ENCODE assay signal across 1 cellular context in the genomic region with DNA sequence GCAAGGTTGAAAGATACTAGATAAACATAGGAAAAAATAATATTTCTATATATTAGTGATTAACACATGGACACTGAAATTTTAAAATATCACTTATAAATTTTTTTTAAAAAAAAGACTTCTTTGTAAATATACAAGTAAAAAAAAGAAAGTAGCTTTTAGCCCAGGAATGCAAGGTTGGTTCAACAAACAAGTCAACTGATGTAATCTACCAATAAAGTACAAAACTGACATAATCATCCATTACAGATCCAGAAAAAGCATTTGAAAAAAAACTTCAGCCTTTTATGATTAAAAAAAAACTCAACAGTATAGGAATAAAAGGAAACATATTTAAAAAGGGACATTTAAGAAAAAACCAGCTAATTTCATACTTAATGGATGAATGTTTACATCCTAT.
TF ChIP-seq lines count a peak whose summit lies in the region.

No MANE protein-coding gene starts in this region.

TF ChIP-seq in K562, 482 proteins besides CTCF, POLR2A, EP300 and RAD21 (continued from another document):
- TF ChIP-seq, protein P1, sequence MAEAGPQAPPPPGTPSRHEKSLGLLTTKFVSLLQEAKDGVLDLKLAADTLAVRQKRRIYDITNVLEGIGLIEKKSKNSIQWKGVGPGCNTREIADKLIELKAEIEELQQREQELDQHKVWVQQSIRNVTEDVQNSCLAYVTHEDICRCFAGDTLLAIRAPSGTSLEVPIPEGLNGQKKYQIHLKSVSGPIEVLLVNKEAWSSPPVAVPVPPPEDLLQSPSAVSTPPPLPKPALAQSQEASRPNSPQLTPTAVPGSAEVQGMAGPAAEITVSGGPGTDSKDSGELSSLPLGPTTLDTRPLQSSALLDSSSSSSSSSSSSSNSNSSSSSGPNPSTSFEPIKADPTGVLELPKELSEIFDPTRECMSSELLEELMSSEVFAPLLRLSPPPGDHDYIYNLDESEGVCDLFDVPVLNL (CRISPR knock-in tag; IDR thresholded peaks at IDR 0.05; ENCODE audit: low read depth) = no peak
- TF ChIP-seq POLR2AphosphoS5 (IDR thresholded peaks at IDR 0.05; ENCODE audit: control insufficient read depth, insufficient read depth, low read depth, low read length) = no peak
- TF ChIP-seq ERF (CRISPR knock-in tag; IDR thresholded peaks at IDR 0.05) = no peak
- TF ChIP-seq, protein P2, sequence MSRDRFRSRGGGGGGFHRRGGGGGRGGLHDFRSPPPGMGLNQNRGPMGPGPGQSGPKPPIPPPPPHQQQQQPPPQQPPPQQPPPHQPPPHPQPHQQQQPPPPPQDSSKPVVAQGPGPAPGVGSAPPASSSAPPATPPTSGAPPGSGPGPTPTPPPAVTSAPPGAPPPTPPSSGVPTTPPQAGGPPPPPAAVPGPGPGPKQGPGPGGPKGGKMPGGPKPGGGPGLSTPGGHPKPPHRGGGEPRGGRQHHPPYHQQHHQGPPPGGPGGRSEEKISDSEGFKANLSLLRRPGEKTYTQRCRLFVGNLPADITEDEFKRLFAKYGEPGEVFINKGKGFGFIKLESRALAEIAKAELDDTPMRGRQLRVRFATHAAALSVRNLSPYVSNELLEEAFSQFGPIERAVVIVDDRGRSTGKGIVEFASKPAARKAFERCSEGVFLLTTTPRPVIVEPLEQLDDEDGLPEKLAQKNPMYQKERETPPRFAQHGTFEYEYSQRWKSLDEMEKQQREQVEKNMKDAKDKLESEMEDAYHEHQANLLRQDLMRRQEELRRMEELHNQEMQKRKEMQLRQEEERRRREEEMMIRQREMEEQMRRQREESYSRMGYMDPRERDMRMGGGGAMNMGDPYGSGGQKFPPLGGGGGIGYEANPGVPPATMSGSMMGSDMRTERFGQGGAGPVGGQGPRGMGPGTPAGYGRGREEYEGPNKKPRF (IDR thresholded peaks at IDR 0.05; ENCODE audit: low read depth, low read length) = no peak
- no peak for TF ChIP-seq ELF2 (CRISPR knock-in tag; IDR thresholded peaks at IDR 0.05)
- TF ChIP-seq SMAD2 (IDR thresholded peaks at IDR 0.05; ENCODE audit: low read depth, low read length) = no peak
- TF ChIP-seq ZNF696 (CRISPR knock-in tag; conservative IDR thresholded peaks at IDR 0.05) = no peak
- TF ChIP-seq, protein P3, sequence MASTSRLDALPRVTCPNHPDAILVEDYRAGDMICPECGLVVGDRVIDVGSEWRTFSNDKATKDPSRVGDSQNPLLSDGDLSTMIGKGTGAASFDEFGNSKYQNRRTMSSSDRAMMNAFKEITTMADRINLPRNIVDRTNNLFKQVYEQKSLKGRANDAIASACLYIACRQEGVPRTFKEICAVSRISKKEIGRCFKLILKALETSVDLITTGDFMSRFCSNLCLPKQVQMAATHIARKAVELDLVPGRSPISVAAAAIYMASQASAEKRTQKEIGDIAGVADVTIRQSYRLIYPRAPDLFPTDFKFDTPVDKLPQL (IDR thresholded peaks at IDR 0.05; ENCODE audit: extremely low read depth, insufficient read length) = no peak
- TF ChIP-seq PHB (CRISPR knock-in tag; IDR thresholded peaks at IDR 0.05) = no peak
- TF ChIP-seq SPI1 (IDR thresholded peaks at IDR 0.05; ENCODE audit: borderline replicate concordance, low read depth, low read length) = no peak
- TF ChIP-seq HDAC3 (IDR thresholded peaks at IDR 0.05; ENCODE audit: borderline replicate concordance, partially characterized antibody) = no peak
- TF ChIP-seq, protein P4, sequence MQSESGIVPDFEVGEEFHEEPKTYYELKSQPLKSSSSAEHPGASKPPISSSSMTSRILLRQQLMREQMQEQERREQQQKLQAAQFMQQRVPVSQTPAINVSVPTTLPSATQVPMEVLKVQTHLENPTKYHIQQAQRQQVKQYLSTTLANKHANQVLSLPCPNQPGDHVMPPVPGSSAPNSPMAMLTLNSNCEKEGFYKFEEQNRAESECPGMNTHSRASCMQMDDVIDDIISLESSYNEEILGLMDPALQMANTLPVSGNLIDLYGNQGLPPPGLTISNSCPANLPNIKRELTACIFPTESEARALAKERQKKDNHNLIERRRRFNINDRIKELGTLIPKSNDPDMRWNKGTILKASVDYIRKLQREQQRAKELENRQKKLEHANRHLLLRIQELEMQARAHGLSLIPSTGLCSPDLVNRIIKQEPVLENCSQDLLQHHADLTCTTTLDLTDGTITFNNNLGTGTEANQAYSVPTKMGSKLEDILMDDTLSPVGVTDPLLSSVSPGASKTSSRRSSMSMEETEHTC (IDR thresholded peaks at IDR 0.05) = no peak
- no peak for TF ChIP-seq SP1 (CRISPR knock-in tag; IDR thresholded peaks at IDR 0.05)
- TF ChIP-seq CBX3 (IDR thresholded peaks at IDR 0.05; ENCODE audit: borderline replicate concordance in 1 of 2, low read length in 2 of 2) = peak in 1 of 2 experiments; percentile 82; a peak in 1 of 3 replicates
- TF ChIP-seq ZNF324 (CRISPR knock-in tag; IDR thresholded peaks at IDR 0.05) = peak; percentile 98
- TF ChIP-seq MAFK (IDR thresholded peaks at IDR 0.05; ENCODE audit: low read length) = no peak
- TF ChIP-seq TRIM24 (IDR thresholded peaks at IDR 0.05) = peak; percentile 44 to 53; a peak in 2 of 4 replicates
TF ChIP-seq in K562: peak in this region for 3.
